In genomic region chr10:123008379-123009104, GRCh38 we compare ENCODE assay signal across 8 cellular contexts. TPM values are rescaled to one million over a fixed set of nuclear protein-coding genes. Genes with fewer than 3 reads are reported as not detected.
DNase-seq lines count a peak whose midpoint lies in the region; ATAC-seq and TF ChIP-seq lines count a peak whose summit lies in the region.

Gene ACADSB (plus strand): TSS chr10:123009006. CDS start chr10:123009030, 24 bp downstream.
Gene IKZF5 (minus strand): TSS chr10:123008795. CDS start chr10:122998625, 10,170 bp downstream.

- ATAC-seq in CD4-positive, alpha-beta T cell (ENCODE audit: poor library complexity): peak; percentile 86
- ATAC-seq in GM19452 (IDR thresholded peaks at IDR 0.05; ENCODE audit: unreplicated experiment): peak; percentile 84
- peak; percentile 40 for ATAC-seq in HG03575 (IDR thresholded peaks at IDR 0.05; ENCODE audit: extremely low read depth, insufficient number of reproducible peaks, low FRiP score, unreplicated experiment)

- intact Hi-C loops in CD4-positive, alpha-beta T cell (cut with DNase I, micrococcal nuclease): loop anchor here (1.0 to 10.0 kb wide), 9 partner anchors 28 to 1909 kb away; partner anchors contain the start of genes BUB3 (in 2 of the 2), FAM24B (in 2 of the 2), PSTK (in 2 of the 2) and ATE1 (in 1 of the 2)
- intact Hi-C loops in lower leg skin (cut with DNase I; ENCODE audit: low total_unique reads): no loop called here

- CTCF ChIA-PET in CD4-positive, alpha-beta T cell (lab: Charles Lee): interaction anchor here (3.9 kb wide), 1 partner anchor 28 kb away, joined by 27 read pairs; the partner anchor contains the start of gene PSTK

- peak within 1 kb of the TSS; percentile 96 for H3K4me3 ChIP-seq in lower leg skin (ENCODE audit: low read depth, poor library complexity, severe bottlenecking)

- H3K4me3 Mint-ChIP-seq in CD4-positive, alpha-beta T cell: peak within 1 kb of the TSS; percentile 97

- H3K27me3 ChIP-seq in CD4-positive, alpha-beta T cell (ENCODE audit: control insufficient read depth, insufficient read depth, low read length): no peaks in the 10 kb centered on the region

- peak within 1 kb of the TSS; percentile 95 for H3K27ac Mint-ChIP-seq in CD4-positive, alpha-beta T cell

- DNase-seq in CD4-positive, alpha-beta T cell: peak; percentile 93 to 98 (median 94)
- peak; percentile 97 for DNase-seq in NCI-H82 (lab: John Stamatoyannopoulos, UW)
- peak; percentile 93 to 95 for DNase-seq in activated CD4-positive, alpha-beta T cell treated with anti-CD3 and anti-CD28 coated beads, Interleukin-2, amount 50 U/mL, for 48 hours
- peak; percentile 95 to 98 for DNase-seq in dermis microvascular lymphatic vessel endothelial cell (ENCODE audit: low read depth in 2 of 2)
- peak; percentile 97 to 99 for DNase-seq in lower leg skin (ENCODE audit: low spot score in 2 of 2)
- peak; percentile 90 to 97 for DNase-seq in stimulated activated CD4-positive, alpha-beta T cell treated with anti-CD3 and anti-CD28 coated beads, Interleukin-4, amount 100 ng/mL, for 4 hours

- H3K9me3 ChIP-seq in CD4-positive, alpha-beta T cell (ENCODE audit: control insufficient read depth, low read length): no peaks in the 10 kb centered on the region

- POLR2A ChIA-PET in CD4-positive, alpha-beta T cell (lab: Charles Lee): interaction anchor here (0.7 to 5.9 kb wide), 16 partner anchors 10 to 1908 kb away, joined by 3 to 74 read pairs (median 8); partner anchors contain the start of genes BUB3, C10orf88, FAM24B and PLEKHA1

- no peaks in the 10 kb centered on the region for H3K9me3 Mint-ChIP-seq in CD4-positive, alpha-beta T cell

- H3K27ac ChIP-seq in CD4-positive, alpha-beta T cell (ENCODE audit: low read depth, low read length): peak within 1 kb of the TSS; percentile 99

- no peak for TF ChIP-seq CTCF in CD4-positive, alpha-beta T cell (IDR thresholded peaks at IDR 0.05)
- TF ChIP-seq CTCF in lower leg skin (IDR thresholded peaks at IDR 0.05): no peak

- peak in 1 of 2 donors; percentile 86 for TF ChIP-seq POLR2A in lower leg skin (IDR thresholded peaks at IDR 0.05)

- WGBS in lower leg skin, 2 donors: 0% methylated on average over 41 to 43 of the region's 64 CpGs

- H3K36me3 Mint-ChIP-seq in CD4-positive, alpha-beta T cell (ENCODE audit: low read depth): peaks cover 31% of the 10 kb centered on the region

- no peaks in the 10 kb centered on the region for H3K27me3 Mint-ChIP-seq in CD4-positive, alpha-beta T cell

- peaks cover 68% of the 10 kb centered on the region for H3K4me1 Mint-ChIP-seq in CD4-positive, alpha-beta T cell (ENCODE audit: low read depth)

RNA-seq across cellular contexts. Expression of gene ACADSB, which starts in this region (rescaled TPM):
- 10 to 100 TPM; 16.6 to 17.9 TPM for total RNA-seq in CD4-positive, alpha-beta T cell
- total RNA-seq in dermis microvascular lymphatic vessel endothelial cell (4.5 and 4.6 TPM in 2 replicates), lower leg skin (10 to 100 TPM in 3 of 4 donors, 1 to 10 TPM in 1; 8.8 to 20.5 (median 18.1) TPM)

RNA-seq across cellular contexts. Expression of gene IKZF5, which starts in this region (rescaled TPM):
- total RNA-seq in CD4-positive, alpha-beta T cell: 10 to 100 TPM; 81.8 to 87.1 TPM
- 2.3 and 3.4 TPM in 2 replicates for total RNA-seq in dermis microvascular lymphatic vessel endothelial cell
- 10 to 100 TPM in 1 of 4 donors, 1 to 10 TPM in 3; 8.7 to 10.5 (median 9.5) TPM for total RNA-seq in lower leg skin

Comparison
In these comparisons a context has a peak if more than half of its experiments do, and no peak if none do; other contexts are left out.
1. Peak in every context shown above with its lines: DNase-seq, ATAC-seq, H3K4me3 ChIP-seq and H3K27ac ChIP-seq.
2. RNA of gene IKZF5 (total RNA-seq): 81.8 to 87.1 TPM in CD4-positive, alpha-beta T cell; 8.7 to 10.5 TPM in lower leg skin and 2.3 to 3.4 TPM in dermis microvascular lymphatic vessel endothelial cell; every median in the first group is over 4 times any median in the second.